In genomic region chr10:119449760-119450461, GRCh38 we compare ENCODE assay signal across 10 cellular contexts.
DNase-seq lines count a peak whose midpoint lies in the region; TF ChIP-seq lines count a peak whose summit lies in the region.
"Had no signal": no experiment of that assay in that cellular context is flagged by ENCODE, and none has a peak within 500 bp of the region (broad histone marks: within the 10 kb centered on the region; RNA-seq: fewer than 3 reads in every experiment).

No MANE protein-coding gene starts in this region.

- peak overlapping the region; percentile 5 for H3K4me2 ChIP-seq in skeletal muscle satellite cell (ENCODE audit: low read length)

- H3K4me3 ChIP-seq in Peyer's patch, result no peak overlapping the region
- H3K4me3 ChIP-seq in fibroblast of villous mesenchyme (ENCODE audit: low read depth, low read length), result no peak overlapping the region
- H3K4me3 ChIP-seq in skeletal muscle satellite cell (ENCODE audit: low read length), result no peak overlapping the region
- no peak overlapping the region for H3K4me3 ChIP-seq in tibial nerve
- H3K4me3 ChIP-seq: SK-N-MC had no signal

- WGBS in tibial nerve, 2 donors, result 81 to 82% methylated on average over 16 of the region's 16 CpGs

- peaks cover 5% of the 10 kb centered on the region for H3K36me3 Mint-ChIP-seq in progenitor cell of endocrine pancreas (ENCODE audit: insufficient read depth)
- H3K36me3 Mint-ChIP-seq: activated naive CD8-positive, alpha-beta T cell treated with anti-CD3 and anti-CD28 coated beads for 36 hours had no signal

- TF ChIP-seq EP300 in tibial nerve (IDR thresholded peaks at IDR 0.05), result peak in 1 of 2 donors; percentile 23

- H3K9me3 Mint-ChIP-seq in progenitor cell of endocrine pancreas (ENCODE audit: low read depth), result no peaks in the 10 kb centered on the region
- H3K9me3 Mint-ChIP-seq: activated naive CD8-positive, alpha-beta T cell treated with anti-CD3 and anti-CD28 coated beads for 36 hours had no signal

- H3K27me3 Mint-ChIP-seq in progenitor cell of endocrine pancreas, result no peaks in the 10 kb centered on the region
- H3K27me3 Mint-ChIP-seq: activated naive CD8-positive, alpha-beta T cell treated with anti-CD3 and anti-CD28 coated beads for 36 hours had no signal

- no peaks in the 10 kb centered on the region for H3K4me1 Mint-ChIP-seq in progenitor cell of endocrine pancreas (ENCODE audit: low read depth)

- TF ChIP-seq CTCF in GM10266 (IDR thresholded peaks at IDR 0.05; ENCODE audit: control insufficient read depth, insufficient read depth, low read depth, missing control alignments) (no peak), Peyer's patch (IDR thresholded peaks at IDR 0.05) (no peak), fibroblast of villous mesenchyme (IDR thresholded peaks at IDR 0.05; ENCODE audit: insufficient read depth, low read depth, low read length) (no peak), progenitor cell of endocrine pancreas (IDR thresholded peaks at IDR 0.05; ENCODE audit: unreplicated experiment) (no peak), tibial nerve (IDR thresholded peaks at IDR 0.05) (no peak)

- no peak overlapping the region for H3K4me3 Mint-ChIP-seq in progenitor cell of endocrine pancreas (ENCODE audit: low read depth)
- H3K4me3 Mint-ChIP-seq: activated naive CD8-positive, alpha-beta T cell treated with anti-CD3 and anti-CD28 coated beads for 36 hours had no signal

- H3K36me3 ChIP-seq in Peyer's patch (peaks cover 0 to 28% (median 0%) of the 10 kb centered on the region in 3 donors), skeletal muscle satellite cell (ENCODE audit: insufficient read depth, low read length) (no peaks in the 10 kb centered on the region), tibial nerve (peaks cover 0 to 87% (median 0%) of the 10 kb centered on the region in 3 donors)

- no peak overlapping the region for H3K9ac ChIP-seq in skeletal muscle satellite cell (ENCODE audit: low read depth, low read length)

- H3K27ac Mint-ChIP-seq in progenitor cell of endocrine pancreas, result no peak overlapping the region
- H3K27ac Mint-ChIP-seq: activated naive CD8-positive, alpha-beta T cell treated with anti-CD3 and anti-CD28 coated beads for 36 hours had no signal

- H3K27me3 ChIP-seq in Peyer's patch (no peaks in the 10 kb centered on the region), skeletal muscle satellite cell (ENCODE audit: control insufficient read depth, insufficient read depth, low read length) (peaks cover 6% of the 10 kb centered on the region), tibial nerve (no peaks in the 10 kb centered on the region)

- H3K9me3 ChIP-seq in Peyer's patch (no peaks in the 10 kb centered on the region), skeletal muscle satellite cell (replicated peaks; ENCODE audit: low read length) (no peaks in the 10 kb centered on the region), tibial nerve (no peaks in the 10 kb centered on the region)

- H3K27ac ChIP-seq in Peyer's patch (peak overlapping the region in 1 of 4 donors; percentile 38), tibial nerve (no peak overlapping the region)
- H3K27ac ChIP-seq: SK-N-MC had no signal

- DNase-seq in GM10266 (ENCODE audit: extremely low spot score) (peak; percentile 45), Peyer's patch (peak in 2 of 3 donors; percentile 25 to 61), fibroblast of villous mesenchyme (ENCODE audit: low read depth) (peak; percentile 86), progenitor cell of endocrine pancreas (ENCODE audit: low spot score, unreplicated experiment) (no peak), D341Med (ENCODE audit: low spot score) (no peak), occipital lobe (lab: John Stamatoyannopoulos, UW) (no peak), tibial nerve (ENCODE audit: low spot score in 2 of 2) (no peak)
- DNase-seq: activated naive CD8-positive, alpha-beta T cell treated with anti-CD3 and anti-CD28 coated beads for 36 hours had no signal

- TF ChIP-seq POLR2A in Peyer's patch (IDR thresholded peaks at IDR 0.05) (no peak), tibial nerve (IDR thresholded peaks at IDR 0.05) (no peak)

- no peaks in the 10 kb centered on the region for H3K4me1 ChIP-seq in Peyer's patch
- H3K4me1 ChIP-seq in skeletal muscle satellite cell (ENCODE audit: control insufficient read depth, insufficient read depth, low read length), result peaks cover 13% of the 10 kb centered on the region
- peaks cover 0 to 29% (median 6%) of the 10 kb centered on the region in 4 donors for H3K4me1 ChIP-seq in tibial nerve

Comparison
In these comparisons a context has a peak if more than half of its experiments do, and no peak if none do; other contexts are left out.
1. DNase-seq: peak in GM10266 (single experiment), Peyer's patch (2 of 3) and fibroblast of villous mesenchyme (single experiment); none in progenitor cell of endocrine pancreas (single experiment), D341Med (single experiment), occipital lobe (single experiment) and tibial nerve (0 of 2).